Comparison of ENCODE assay signal across 8 cellular contexts in the genomic region with DNA sequence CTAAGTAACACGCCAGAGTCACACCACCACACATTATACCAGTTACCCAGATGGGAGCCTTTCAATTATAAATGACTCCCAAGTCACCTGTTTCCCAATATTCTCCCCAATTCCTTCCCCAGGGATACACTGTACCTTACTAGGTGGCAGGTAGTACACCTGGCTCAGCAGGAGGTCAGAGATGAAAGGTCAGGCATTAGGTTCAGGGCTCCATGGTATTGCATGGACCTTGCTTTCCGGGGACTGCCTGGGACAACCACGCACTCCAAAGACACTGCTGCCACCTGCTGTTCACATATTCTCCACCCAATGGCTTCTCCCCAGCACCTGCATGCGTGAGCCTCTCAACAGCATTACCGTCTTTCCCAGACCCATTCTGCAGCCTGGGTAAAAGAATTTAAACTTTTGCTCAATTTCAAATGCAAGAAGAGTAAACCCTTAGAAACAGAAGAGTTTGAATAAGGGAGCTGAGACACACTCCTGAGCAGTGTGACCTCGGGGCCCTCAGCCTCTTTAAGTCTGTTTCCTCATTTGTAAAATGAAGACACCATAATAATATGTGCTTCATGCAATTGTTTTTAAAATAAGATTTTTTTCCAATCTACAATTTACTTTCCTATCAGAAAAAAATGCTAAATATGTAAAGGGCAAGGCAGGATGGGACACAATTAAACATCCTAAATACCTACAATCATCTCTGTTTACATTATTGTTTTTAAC. TPM values are rescaled to one million over a fixed set of nuclear protein-coding genes. Genes with fewer than 3 reads are reported as not detected.
DNase-seq lines count a peak whose midpoint lies in the region; ATAC-seq and TF ChIP-seq lines count a peak whose summit lies in the region.

No MANE protein-coding gene starts in this region.

- ATAC-seq in activated naive CD8-positive, alpha-beta T cell treated with anti-CD3 and anti-CD28 coated beads, Interleukin-2, amount 10 ng/mL, durations not matched to agents 7 days and 5 days (ENCODE audit: low read depth), result peak; percentile 83
- peak; percentile 91 to 95 (median 92) for ATAC-seq in heart left ventricle
- ATAC-seq in HG03280 (IDR thresholded peaks at IDR 0.05; ENCODE audit: unreplicated experiment), result no peak

- H3K4me3 ChIP-seq in heart left ventricle, result no peak overlapping the region

- H3K27me3 Mint-ChIP-seq in activated naive CD8-positive, alpha-beta T cell treated with anti-CD3 and anti-CD28 coated beads, Interleukin-2, amount 10 ng/mL, durations not matched to agents 7 days and 5 days, result peaks cover 3% of the 10 kb centered on the region

- H3K4me1 Mint-ChIP-seq in activated naive CD8-positive, alpha-beta T cell treated with anti-CD3 and anti-CD28 coated beads, Interleukin-2, amount 10 ng/mL, durations not matched to agents 7 days and 5 days, result peaks cover 7% of the 10 kb centered on the region

- 22 to 26% (median 24%) methylated on average over 6 of the region's 6 CpGs for WGBS in heart left ventricle, 4 donors

- H3K27ac Mint-ChIP-seq in activated naive CD8-positive, alpha-beta T cell treated with anti-CD3 and anti-CD28 coated beads, Interleukin-2, amount 10 ng/mL, durations not matched to agents 7 days and 5 days, result no peak overlapping the region

- H3K4me1 ChIP-seq in heart left ventricle, result peaks cover 0 to 28% (median 17%) of the 10 kb centered on the region in 12 donors

- H3K36me3 Mint-ChIP-seq in activated naive CD8-positive, alpha-beta T cell treated with anti-CD3 and anti-CD28 coated beads, Interleukin-2, amount 10 ng/mL, durations not matched to agents 7 days and 5 days, result no peaks in the 10 kb centered on the region

- no peaks in the 10 kb centered on the region for H3K36me3 ChIP-seq in heart left ventricle

- H3K4me3 Mint-ChIP-seq in activated naive CD8-positive, alpha-beta T cell treated with anti-CD3 and anti-CD28 coated beads, Interleukin-2, amount 10 ng/mL, durations not matched to agents 7 days and 5 days, result no peak overlapping the region

- peak; percentile 75 to 96 (median 88) for TF ChIP-seq CTCF in heart left ventricle (IDR thresholded peaks at IDR 0.05)

- H3K9me3 Mint-ChIP-seq in activated naive CD8-positive, alpha-beta T cell treated with anti-CD3 and anti-CD28 coated beads, Interleukin-2, amount 10 ng/mL, durations not matched to agents 7 days and 5 days, result no peaks in the 10 kb centered on the region

- H3K27me3 ChIP-seq in heart left ventricle, result no peaks in the 10 kb centered on the region

- H3K9me3 ChIP-seq in heart left ventricle, result no peaks in the 10 kb centered on the region

- no peak for TF ChIP-seq POLR2A in heart left ventricle (IDR thresholded peaks at IDR 0.05)

- peak; percentile 54 for DNase-seq in NK-92 treated with Interleukin-12 subunit alpha and Interleukin-12 subunit beta, amount 100 ng/mL, for 24 hours (lab: John Stamatoyannopoulos, UW)
- no peak for DNase-seq in NK-92 (lab: John Stamatoyannopoulos, UW; ENCODE audit: unreplicated experiment)
- peak; percentile 77 for DNase-seq in NCI-H1105 (lab: John Stamatoyannopoulos, UW)
- DNase-seq in SW 1271 (lab: John Stamatoyannopoulos, UW), result peak; percentile 51 to 82
- DNase-seq in activated naive CD8-positive, alpha-beta T cell treated with anti-CD3 and anti-CD28 coated beads, Interleukin-2, amount 10 ng/mL, durations not matched to agents 7 days and 5 days, result peak; percentile 71
- peak; percentile 81 to 87 (median 83) for DNase-seq in heart left ventricle
- peak; percentile 61 for DNase-seq in putamen (ENCODE audit: low spot score)

- peak overlapping the region in 6 of 12 donors; percentile 41 to 67 (median 49) for H3K27ac ChIP-seq in heart left ventricle

- POLR2A ChIA-PET in activated naive CD8-positive, alpha-beta T cell treated with anti-CD3 and anti-CD28 coated beads, Interleukin-2, amount 10 ng/mL, durations not matched to agents 7 days and 5 days (lab: Charles Lee), result no interaction called here

- intact Hi-C loops in heart left ventricle (cut with DNase I), result loop anchor here (1.0 to 5.0 kb wide), 10 partner anchors 45 to 313 kb away; no protein-coding TSS in a partner anchor

RNA-seq across cellular contexts. Expression of a gene that starts 28.0 kb away (rescaled TPM):
- 10 to 100 TPM; 12.4 to 13.5 TPM for total RNA-seq in activated naive CD8-positive, alpha-beta T cell treated with anti-CD3 and anti-CD28 coated beads, Interleukin-2, amount 10 ng/mL, durations not matched to agents 7 days and 5 days
- total RNA-seq in heart left ventricle, result 10 to 100 TPM; 17.9 to 31.0 (median 22.7) TPM
- 10 to 100 TPM; 21.6 to 25.9 TPM for polyA plus RNA-seq in heart left ventricle

RNA-seq across cellular contexts. Expression of a gene that starts 51.1 kb away (rescaled TPM):
- total RNA-seq in activated naive CD8-positive, alpha-beta T cell treated with anti-CD3 and anti-CD28 coated beads, Interleukin-2, amount 10 ng/mL, durations not matched to agents 7 days and 5 days, result 1 to 10 TPM; 9.9 TPM
- total RNA-seq in heart left ventricle, result over 10,000 TPM in 7 of 9 donors, 1,000 to 10,000 TPM in 2; 9,722 to 18,689 (median 13,330) TPM
- over 10,000 TPM; 13,651 to 16,217 TPM for polyA plus RNA-seq in heart left ventricle

Comparison
In these comparisons a context has a peak if more than half of its experiments do, and no peak if none do; other contexts are left out.
1. RNA of a gene that starts 51.1 kb away (total RNA-seq): 9,722 to 18,689 TPM in heart left ventricle; 9.9 TPM in activated naive CD8-positive, alpha-beta T cell treated with anti-CD3 and anti-CD28 coated beads, Interleukin-2, amount 10 ng/mL, durations not matched to agents 7 days and 5 days; every median in the first group is over 100 times any median in the second.